Comparison of ENCODE assay signal across 1 cellular context in genomic region chr6:116562614-116563013, GRCh38.
TF ChIP-seq lines count a peak whose summit lies in the region.

No MANE protein-coding gene starts in this region.

TF ChIP-seq in endothelial cell of umbilical vein, 7 proteins besides CTCF, POLR2A, EP300 and RAD21:
- TF ChIP-seq JUN (IDR thresholded peaks at IDR 0.05; ENCODE audit: borderline replicate concordance, insufficient read depth, insufficient read length, low read depth) (no peak), MYC (IDR thresholded peaks at IDR 0.05; ENCODE audit: low read depth, low read length) (no peak), MAX (IDR thresholded peaks at IDR 0.05; ENCODE audit: insufficient read depth, insufficient read length) (no peak), POLR2AphosphoS5 (IDR thresholded peaks at IDR 0.05; ENCODE audit: insufficient read depth, low read depth, low read length) (no peak), FOS (IDR thresholded peaks at IDR 0.05; ENCODE audit: borderline replicate concordance, insufficient read depth, low read length) (no peak), EZH2 (IDR thresholded peaks at IDR 0.05; ENCODE audit: borderline replicate concordance, low read depth, low read length, severe bottlenecking) (no peak), GATA2 (IDR thresholded peaks at IDR 0.05; ENCODE audit: insufficient read depth, insufficient read length, low read depth, low read length) (no peak)
TF ChIP-seq in endothelial cell of umbilical vein: peak in this region for 0.
